ENCODE assay signal across 14 cellular contexts in the genomic region with DNA sequence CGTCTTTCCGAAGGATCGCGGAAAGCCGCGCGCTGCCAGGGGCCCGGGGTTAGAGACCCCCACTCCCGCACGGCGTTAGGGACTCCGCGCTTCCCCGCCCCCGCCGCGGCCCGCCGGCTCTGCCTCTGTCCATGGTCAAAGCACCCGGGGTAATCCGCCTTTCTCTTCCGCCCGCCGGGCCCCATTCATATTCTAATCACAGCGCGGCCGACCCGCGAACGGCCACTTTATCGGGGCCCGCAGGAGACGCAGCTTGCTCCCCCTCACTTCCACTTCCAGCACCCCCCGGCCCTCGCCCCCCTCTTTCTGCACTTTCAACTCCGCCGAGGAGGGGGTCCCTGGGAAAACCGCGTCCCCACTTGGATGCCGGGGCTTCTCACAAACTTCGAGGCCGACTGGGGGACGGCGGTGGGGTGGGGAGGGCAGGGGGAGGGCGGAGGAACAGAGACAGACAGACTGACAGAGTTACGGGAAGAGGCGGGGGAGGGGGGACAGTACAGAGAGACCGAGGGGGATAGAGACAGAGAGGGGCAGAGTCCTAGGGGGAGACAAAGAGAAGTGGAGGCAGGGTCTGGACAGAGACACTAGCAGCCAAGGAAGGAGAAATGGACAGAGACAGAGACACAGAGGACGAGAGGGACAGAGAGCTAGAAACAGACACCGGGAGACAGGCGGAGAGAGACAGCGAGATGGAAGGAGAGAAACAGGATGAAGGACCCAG. TPM values are rescaled to one million over a fixed set of nuclear protein-coding genes. Genes with fewer than 3 reads are reported as not detected.
DNase-seq lines count a peak whose midpoint lies in the region; ATAC-seq, FAIRE-seq and TF ChIP-seq lines count a peak whose summit lies in the region.
"Had no signal": no experiment of that assay in that cellular context is flagged by ENCODE, and none has a peak within 500 bp of the region (broad histone marks: within the 10 kb centered on the region; RNA-seq: fewer than 3 reads in every experiment).

No MANE protein-coding gene starts in this region.

- no peak for FAIRE-seq in HepG2 (lab: Jason Lieb, UNC)

- no peak for TF ChIP-seq CTCF in heart left ventricle (IDR thresholded peaks at IDR 0.05)
- TF ChIP-seq CTCF in right atrium auricular region (IDR thresholded peaks at IDR 0.05): no peak
- no peak for TF ChIP-seq CTCF in HepG2 (CRISPR knock-in tag; IDR thresholded peaks at IDR 0.05)

- no peak for TF ChIP-seq RAD21 in HepG2 (CRISPR knock-in tag; IDR thresholded peaks at IDR 0.05)

- H3K4me1 ChIP-seq in heart left ventricle: peaks cover 0 to 62% (median 34%) of the 10 kb centered on the region in 12 donors
- H3K4me1 ChIP-seq in right atrium auricular region: peaks cover 0 to 57% of the 10 kb centered on the region in 2 donors
- no peaks in the 10 kb centered on the region for H3K4me1 ChIP-seq in HepG2 (ENCODE audit: insufficient read depth, low read length)
- no peaks in the 10 kb centered on the region for H3K4me1 ChIP-seq in aorta (ENCODE audit: control insufficient read depth in 1 of 2, insufficient read depth in 2 of 2, low read length in 2 of 2)

- WGBS in heart left ventricle, 4 donors: 1 to 3% (median 1%) methylated on average over 37 to 52 of the region's 52 CpGs
- 7% methylated on average over 31 of the region's 52 CpGs for WGBS in HepG2 (ENCODE audit: low lambda C conversion rate)
- 2% methylated on average over 39 to 52 of the region's 52 CpGs for WGBS in aorta, 2 donors

- H3K27ac ChIP-seq in heart left ventricle: no peak overlapping the region
- no peak overlapping the region for H3K27ac ChIP-seq in right atrium auricular region
- no peak overlapping the region for H3K27ac ChIP-seq in HepG2 (ENCODE audit: extremely low read length, insufficient read depth, low read length)
- no peak overlapping the region for H3K27ac ChIP-seq in aorta (ENCODE audit: low read depth in 1 of 2, low read length in 2 of 2)

- H3K9me3 ChIP-seq in heart left ventricle: no peaks in the 10 kb centered on the region
- H3K9me3 ChIP-seq in right atrium auricular region: no peaks in the 10 kb centered on the region
- no peaks in the 10 kb centered on the region for H3K9me3 ChIP-seq in HepG2 (ENCODE audit: low read length)
- H3K9me3 ChIP-seq in aorta (ENCODE audit: control insufficient read depth, low read length): peaks cover 3% of the 10 kb centered on the region

- CTCF ChIA-PET in HepG2 (lab: Yijun Ruan, JAX; ENCODE audit: low intra/inter-chr PET ratio, low total read pairs): no interaction called here
- CTCF ChIA-PET in HEK293T (lab: Yijun Ruan, JAX): no interaction called here

- H3K36me3 ChIP-seq in heart left ventricle: no peaks in the 10 kb centered on the region
- H3K36me3 ChIP-seq in right atrium auricular region: no peaks in the 10 kb centered on the region
- no peaks in the 10 kb centered on the region for H3K36me3 ChIP-seq in HepG2 (replicated peaks in 1 of 2; ENCODE audit: control insufficient read depth in 1 of 2, insufficient read depth in 2 of 2, low read length in 2 of 2)
- H3K36me3 ChIP-seq in aorta (ENCODE audit: control insufficient read depth in 1 of 2, insufficient read depth in 2 of 2, low read length in 1 of 2): no peaks in the 10 kb centered on the region

- H3K9ac ChIP-seq in HepG2 (ENCODE audit: insufficient read depth, low read depth, low read length): no peak overlapping the region

- intact Hi-C loops in heart left ventricle (cut with DNase I): no loop called here
- intact Hi-C loops in HepG2 (cut with micrococcal nuclease; ENCODE audit: unreplicated experiment): no loop called here
- intact Hi-C loops in aorta (cut with DNase I): no loop called here

- POLR2A ChIA-PET in HepG2 (lab: Yijun Ruan, JAX): no interaction called here
- POLR2A ChIA-PET in HEK293T (lab: Yijun Ruan, JAX): no interaction called here

- peak overlapping the region in 8 of 12 donors; percentile 17 to 33 (median 26) for H3K4me3 ChIP-seq in heart left ventricle
- peak overlapping the region in 1 of 2 donors; percentile 32 for H3K4me3 ChIP-seq in right atrium auricular region
- no peak overlapping the region; a peak in 1 of 6 replicates for H3K4me3 ChIP-seq in HepG2 (replicated peaks in 1 of 3; ENCODE audit: insufficient read depth in 1 of 3, low read depth in 2 of 3, low read length in 3 of 3)
- H3K4me3 ChIP-seq in aorta (ENCODE audit: low read length in 2 of 2): peak overlapping the region in 1 of 2 donors; percentile 12

- H3K4me2 ChIP-seq in HepG2 (ENCODE audit: low read depth, low read length): peak overlapping the region; percentile 27; the same call in 1 of the 2 replicates

- peaks cover 58 to 99% (median 92%) of the 10 kb centered on the region in 9 donors for H3K27me3 ChIP-seq in heart left ventricle
- peaks cover 27 to 54% of the 10 kb centered on the region in 2 donors for H3K27me3 ChIP-seq in right atrium auricular region
- H3K27me3 ChIP-seq in HepG2 (ENCODE audit: control insufficient read depth in 1 of 2, insufficient read depth in 2 of 2, low read length in 2 of 2): peaks cover 19 to 75% of the 10 kb centered on the region in 2 experiments
- no peaks in the 10 kb centered on the region for H3K27me3 ChIP-seq in aorta (ENCODE audit: control insufficient read depth in 1 of 2, insufficient read depth in 2 of 2, low read length in 1 of 2)

- TF ChIP-seq EP300 in HepG2 (IDR thresholded peaks at IDR 0.05; ENCODE audit: low read depth in 2 of 2, low read length in 2 of 2) (no peak), HepG2 (CRISPR knock-in tag; IDR thresholded peaks at IDR 0.05; ENCODE audit: borderline replicate concordance) (no peak)

- H3K79me2 ChIP-seq in HepG2 (ENCODE audit: insufficient read depth, low read length): no peaks in the 10 kb centered on the region

- peak in 3 of 4 donors; percentile 53 to 76 (median 63) for ATAC-seq in heart left ventricle
- peak; percentile 62 for ATAC-seq in HepG2
- ATAC-seq in aorta (ENCODE audit: low FRiP score): peak; percentile 42
- no peak for ATAC-seq in GM21825 (IDR thresholded peaks at IDR 0.05; ENCODE audit: unreplicated experiment)
- no peak for ATAC-seq in HG02970 (IDR thresholded peaks at IDR 0.05; ENCODE audit: low FRiP score, unreplicated experiment)
- ATAC-seq: HCT116 had no signal

- BruUV-seq in HepG2 (replicated peaks; lab: Mats Ljungman, UMichigan): no TSS peak

- in situ Hi-C loops in HepG2 (cut with HindIII; ENCODE audit: extremely low pct_ligation_motif_present, low pct_unique_long_range_greater_than_20kb): no loop called here

- no peak for DNase-seq in heart left ventricle
- DNase-seq in right atrium auricular region (ENCODE audit: low spot score): no peak
- DNase-seq in astrocyte of the hippocampus (ENCODE audit: low read depth, low spot score): peak; percentile 65
- DNase-seq in HepG2 (ENCODE audit: low spot score): no peak
- DNase-seq in aorta: peak in 1 of 2 donors; percentile 76
- no peak for DNase-seq in HEK293T (ENCODE audit: extremely low spot score)
- DNase-seq: activated CD4-positive, alpha-beta T cell treated with anti-CD3 and anti-CD28 coated beads, Interleukin-2, amount 50 U/mL, for 4 hours; DND-41; NCI-H2171 had no signal

- TF ChIP-seq POLR2A in heart left ventricle (IDR thresholded peaks at IDR 0.05) (no peak), HepG2 (IDR thresholded peaks at IDR 0.05; ENCODE audit: insufficient read depth in 1 of 2, low read depth in 2 of 2, low read length in 2 of 2) (no peak)

- H2AFZ ChIP-seq in HepG2 (ENCODE audit: low read length): no peak overlapping the region

- H4K20me1 ChIP-seq in HepG2 (ENCODE audit: insufficient read depth, low read length): no peaks in the 10 kb centered on the region

TF ChIP-seq in HEK293T, 16 proteins besides CTCF, POLR2A, EP300 and RAD21:
- TF ChIP-seq LEF1 (IDR thresholded peaks at IDR 0.05; ENCODE audit: borderline replicate concordance) (no peak), FOXK2 (IDR thresholded peaks at IDR 0.05) (no peak), TARDBP (IDR thresholded peaks at IDR 0.05) (no peak), ARNT (IDR thresholded peaks at IDR 0.05) (no peak), SUZ12 (IDR thresholded peaks at IDR 0.05) (no peak), ELF4 (IDR thresholded peaks at IDR 0.05) (no peak), NFRKB (IDR thresholded peaks at IDR 0.05) (no peak), CTBP1 (IDR thresholded peaks at IDR 0.05; ENCODE audit: borderline replicate concordance) (no peak)

RNA-seq across cellular contexts. Expression of a gene that starts 1.1 kb away (rescaled TPM):
- total RNA-seq in heart left ventricle: under 1 TPM in 2 of 9 donors, not detected in 7; 0.09 TPM
- polyA plus RNA-seq in heart left ventricle: not detected
- not detected for total RNA-seq in right atrium auricular region
- total RNA-seq in HepG2 (2016; rRNA removed; fragmentation: Illumina TruSeq; extraction: Trizol): not detected in 2 replicates
- not detected in 2 replicates for total RNA-seq in HepG2 (2016; cell fraction: cytosol; rRNA removed; fragmentation: Illumina TruSeq; extraction: Trizol; ENCODE audit: low read depth)
- total RNA-seq in HepG2 (2016; cell fraction: insoluble cytoplasmic fraction; rRNA removed; fragmentation: Illumina TruSeq; extraction: Trizol): not detected in 2 replicates
- not detected in 2 replicates for total RNA-seq in HepG2 (2016; cell fraction: membrane; rRNA removed; fragmentation: Illumina TruSeq; extraction: Trizol)
- not detected in 2 replicates for total RNA-seq in HepG2 (2016; cell fraction: nucleus; rRNA removed; fragmentation: Illumina TruSeq; extraction: Trizol)
- polyA plus RNA-seq in HepG2 (2011; rRNA removed): not detected in 2 replicates
- not detected in 2 replicates for polyA plus RNA-seq in HepG2 (2011; cell fraction: cytosol; rRNA removed)
- polyA plus RNA-seq in HepG2 (2011; cell fraction: nucleus; rRNA removed): not detected in 2 replicates
- not detected in 2 replicates for polyA plus RNA-seq in HepG2 (2012)
- polyA plus RNA-seq in HepG2 (2016; cell fraction: cytosol; fragmentation: Illumina TruSeq; extraction: Trizol; ENCODE audit: low read depth): not detected in 2 replicates
- not detected in 2 replicates for polyA plus RNA-seq in HepG2 (2016; cell fraction: insoluble cytoplasmic fraction; fragmentation: Illumina TruSeq; extraction: Trizol; ENCODE audit: low read depth)
- not detected in 2 replicates for polyA plus RNA-seq in HepG2 (2016; cell fraction: membrane; fragmentation: Illumina TruSeq; extraction: Trizol; ENCODE audit: low read depth)
- not detected in 2 replicates for polyA plus RNA-seq in HepG2 (2016; cell fraction: nucleus; fragmentation: Illumina TruSeq; extraction: Trizol; ENCODE audit: insufficient read depth, low read depth)
- not detected in 2 replicates for polyA minus RNA-seq in HepG2 (2011; rRNA and poly(A)+ RNA removed; ENCODE audit: low replicate concordance)
- not detected in 2 replicates for polyA minus RNA-seq in HepG2 (2011; cell fraction: cytosol; rRNA and poly(A)+ RNA removed)
- not detected in 2 replicates for polyA minus RNA-seq in HepG2 (2011; cell fraction: nucleus; rRNA and poly(A)+ RNA removed)
- total RNA-seq in aorta: not detected
- polyA plus RNA-seq in aorta: not detected
- total RNA-seq: urinary bladder had no signal
- polyA plus RNA-seq: esophagus, urinary bladder had no signal

Comparison
In these comparisons a context has a peak if more than half of its experiments do, and no peak if none do; other contexts are left out.
1. ATAC-seq: peak in heart left ventricle (3 of 4), HepG2 (single experiment) and aorta (single experiment); none in GM21825 (single experiment) and HG02970 (single experiment).
2. H3K4me3 ChIP-seq: peak in heart left ventricle (8 of 12); none in HepG2 (0 of 3).